In genomic region chr11:44761546-44761961, GRCh38 we compare ENCODE assay signal across 15 cellular contexts. TPM values are rescaled to one million over a fixed set of nuclear protein-coding genes. Genes with fewer than 3 reads are reported as not detected.
DNase-seq lines count a peak whose midpoint lies in the region; ATAC-seq and TF ChIP-seq lines count a peak whose summit lies in the region.
"Had no signal": no experiment of that assay in that cellular context is flagged by ENCODE, and none has a peak within 500 bp of the region (broad histone marks: within the 10 kb centered on the region; RNA-seq: fewer than 3 reads in every experiment).

No MANE protein-coding gene starts in this region.

- H3K27ac Mint-ChIP-seq in activated B cell treated with CpG ODN at 0.5 μM for 24 hours = no peak overlapping the region
- peak overlapping the region; percentile 77 for H3K27ac Mint-ChIP-seq in neural crest cell (ENCODE audit: unreplicated experiment)
- H3K27ac Mint-ChIP-seq: stimulated activated naive B cell treated with anti-CD40 and anti-IgM and Interleukin-4, amounts not matched to agents 10 μg/mL and 1 μg/mL and 100 μg/mL, for 72 hours had no signal

- no peaks in the 10 kb centered on the region for H3K27me3 Mint-ChIP-seq in activated B cell treated with CpG ODN at 0.5 μM for 24 hours
- no peaks in the 10 kb centered on the region for H3K27me3 Mint-ChIP-seq in neural crest cell (ENCODE audit: low read depth)

- intact Hi-C loops in activated B cell treated with CpG ODN at 0.5 μM for 24 hours (cut with micrococcal nuclease) = no loop called here
- intact Hi-C loops in heart left ventricle (cut with DNase I) = loop anchor here in 2 of 10 donors (5.0 to 10.0 kb wide), 2 partner anchors 34 to 137 kb away; partner anchors contain the start of gene TSPAN18 (in 1 of the 2)
- intact Hi-C loops in ascending aorta (cut with DNase I) = loop anchor here (5.0 to 10.0 kb wide), 3 partner anchors 147 to 573 kb away; partner anchors contain the start of gene CD82

- CTCF ChIA-PET in activated B cell treated with CpG ODN at 0.5 μM for 24 hours (lab: Charles Lee) = no interaction called here

- H3K27me3 ChIP-seq in heart left ventricle (no peaks in the 10 kb centered on the region), ascending aorta (no peaks in the 10 kb centered on the region)
- H3K27me3 ChIP-seq: right lobe of liver had no signal

- WGBS in heart left ventricle, 4 donors = 33 to 35% (median 34%) methylated on average over 14 of the region's 14 CpGs

- H3K4me3 ChIP-seq in heart left ventricle (no peak overlapping the region), ascending aorta (no peak overlapping the region)
- H3K4me3 ChIP-seq: right lobe of liver had no signal

- ATAC-seq in activated B cell treated with CpG ODN at 0.5 μM for 24 hours (ENCODE audit: low read depth) = no peak
- ATAC-seq in heart left ventricle = peak in 3 of 4 donors; percentile 10 to 38 (median 35)
- ATAC-seq in HG03097 (IDR thresholded peaks at IDR 0.05; ENCODE audit: low FRiP score, unreplicated experiment) = no peak
- ATAC-seq: stimulated activated naive B cell treated with anti-CD40 and anti-IgM and Interleukin-4, amounts not matched to agents 10 μg/mL and 1 μg/mL and 100 μg/mL, for 72 hours had no signal

- TF ChIP-seq POLR2A in heart left ventricle (IDR thresholded peaks at IDR 0.05) = no peak

- H3K4me1 ChIP-seq in heart left ventricle (peaks cover 20 to 81% (median 64%) of the 10 kb centered on the region in 12 donors), ascending aorta (peaks cover 6 to 31% of the 10 kb centered on the region in 2 donors)
- H3K4me1 ChIP-seq: right lobe of liver had no signal

- peaks cover 0 to 16% (median 0%) of the 10 kb centered on the region in 9 donors for H3K36me3 ChIP-seq in heart left ventricle
- H3K36me3 ChIP-seq in ascending aorta = no peaks in the 10 kb centered on the region
- H3K36me3 ChIP-seq: right lobe of liver had no signal

- peaks cover 0 to 10% (median 2%) of the 10 kb centered on the region in 12 donors for H3K9me3 ChIP-seq in heart left ventricle
- H3K9me3 ChIP-seq in ascending aorta = no peaks in the 10 kb centered on the region
- H3K9me3 ChIP-seq: right lobe of liver had no signal

- H3K36me3 Mint-ChIP-seq in activated B cell treated with CpG ODN at 0.5 μM for 24 hours (ENCODE audit: low read depth) = peaks cover 3% of the 10 kb centered on the region
- peaks cover 19% of the 10 kb centered on the region for H3K36me3 Mint-ChIP-seq in neural crest cell (ENCODE audit: low read depth)

- TF ChIP-seq CTCF in activated B cell treated with CpG ODN at 0.5 μM for 24 hours (IDR thresholded peaks at IDR 0.05) (no peak), heart left ventricle (IDR thresholded peaks at IDR 0.05) (no peak), neural crest cell (conservative IDR thresholded peaks at IDR 0.05) (no peak), ascending aorta (IDR thresholded peaks at IDR 0.05) (no peak)

- H3K9me3 Mint-ChIP-seq in activated B cell treated with CpG ODN at 0.5 μM for 24 hours = peaks cover 7% of the 10 kb centered on the region
- peaks cover 3% of the 10 kb centered on the region for H3K9me3 Mint-ChIP-seq in neural crest cell

- H3K4me3 Mint-ChIP-seq in activated B cell treated with CpG ODN at 0.5 μM for 24 hours (no peak overlapping the region), neural crest cell (no peak overlapping the region)
- H3K4me3 Mint-ChIP-seq: CD8-positive, alpha-beta memory T cell; stimulated activated naive B cell treated with anti-CD40 and anti-IgM and Interleukin-4, amounts not matched to agents 10 μg/mL and 1 μg/mL and 100 μg/mL, for 72 hours had no signal

- POLR2A ChIA-PET in activated B cell treated with CpG ODN at 0.5 μM for 24 hours (lab: Charles Lee) = no interaction called here

- peak overlapping the region; percentile 70 to 92 (median 90) for H3K27ac ChIP-seq in heart left ventricle
- no peak overlapping the region for H3K27ac ChIP-seq in ascending aorta
- H3K27ac ChIP-seq: right lobe of liver had no signal

- no peaks in the 10 kb centered on the region for H3K4me1 Mint-ChIP-seq in activated B cell treated with CpG ODN at 0.5 μM for 24 hours
- peaks cover 39% of the 10 kb centered on the region for H3K4me1 Mint-ChIP-seq in neural crest cell

- DNase-seq in D341Med (ENCODE audit: low spot score) (peak; percentile 80), activated B cell treated with CpG ODN at 0.5 μM for 24 hours (peak; percentile 1), heart left ventricle (peak in 1 of 5 donors; percentile 80), neural crest cell (ENCODE audit: low read depth, low spot score) (no peak), dermis blood vessel endothelial cell (no peak), NCI-H1092 (lab: John Stamatoyannopoulos, UW) (no peak), ascending aorta (ENCODE audit: low spot score in 2 of 2) (no peak)
- DNase-seq: activated effector memory CD4-positive, alpha-beta T cell treated with anti-CD3 and anti-CD28 coated beads, Interleukin-2, amount 50 U/mL, for 16 hours; CD8-positive, alpha-beta memory T cell; effector memory CD4-positive, alpha-beta T cell; NCI-H2029 treated with DMSO at 0.1 percent for 48 hours; SIG-M5; stimulated activated naive B cell treated with anti-CD40 and anti-IgM and Interleukin-4, amounts not matched to agents 10 μg/mL and 1 μg/mL and 100 μg/mL, for 72 hours had no signal

RNA-seq across cellular contexts. Expression of gene TSPAN18, which starts 34.8 kb away (rescaled TPM):
- total RNA-seq in activated B cell treated with CpG ODN at 0.5 μM for 24 hours (2.8 and 3.0 TPM in 2 replicates), heart left ventricle (100 to 1,000 TPM in 4 of 9 donors, 10 to 100 TPM in 5; 47.6 to 151 (median 90.6) TPM), neural crest cell (116 and 125 TPM in 2 replicates), dermis blood vessel endothelial cell (48.3 and 74.5 TPM in 2 replicates), ascending aorta (21.3 TPM)
- 10 to 100 TPM; 40.0 to 60.4 TPM for polyA plus RNA-seq in heart left ventricle

Comparison
In these comparisons a context has a peak if more than half of its experiments do, and no peak if none do; other contexts are left out.
1. DNase-seq: peak in D341Med (single experiment) and activated B cell treated with CpG ODN at 0.5 μM for 24 hours (single experiment); none in neural crest cell (single experiment), dermis blood vessel endothelial cell (single experiment), NCI-H1092 (single experiment) and ascending aorta (0 of 2).
2. ATAC-seq: peak in heart left ventricle (3 of 4); none in activated B cell treated with CpG ODN at 0.5 μM for 24 hours (single experiment) and HG03097 (single experiment).
3. H3K27ac ChIP-seq: peak in heart left ventricle (12 of 12); none in ascending aorta (0 of 2).